Comparison of ENCODE assay signal across 1 cellular context in the genomic region with DNA sequence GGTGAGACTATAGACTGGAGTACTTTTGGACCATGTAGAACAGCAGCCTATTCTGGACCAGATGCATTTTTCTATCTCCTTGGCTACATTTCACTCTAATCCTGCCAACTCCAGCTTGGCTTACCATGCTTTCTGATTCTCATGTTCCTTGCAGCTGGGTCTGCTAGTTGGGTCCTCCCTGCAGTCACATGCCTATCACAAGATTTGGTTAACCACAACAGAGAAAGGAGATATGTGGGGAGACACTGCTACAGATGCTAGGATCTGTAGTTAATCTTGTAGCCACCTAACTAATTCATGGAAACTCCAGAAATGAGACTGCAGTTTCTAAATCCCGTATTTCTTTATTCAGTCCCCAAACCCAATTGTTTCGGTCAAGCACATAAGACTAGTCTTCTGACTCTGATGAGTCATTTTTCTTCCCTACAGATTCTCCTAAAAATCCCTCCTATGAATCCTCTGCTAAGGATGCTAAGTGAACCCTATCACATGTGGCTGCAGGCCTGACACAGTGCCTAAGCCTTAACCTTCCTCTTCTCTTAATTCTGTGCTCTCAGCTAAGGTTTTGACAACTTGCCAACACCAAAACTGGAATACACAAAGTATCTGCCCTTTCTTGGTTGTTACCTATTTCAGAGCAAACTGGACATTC.
TF ChIP-seq lines count a peak whose summit lies in the region.

No MANE protein-coding gene starts in this region.

TF ChIP-seq in GM12878, 131 proteins besides CTCF, POLR2A, EP300 and RAD21:
- TF ChIP-seq ZBTB40 (IDR thresholded peaks at IDR 0.05; ENCODE audit: borderline replicate concordance) (no peak), ZBED1 (IDR thresholded peaks at IDR 0.05; ENCODE audit: borderline replicate concordance) (no peak), SMAD1 (IDR thresholded peaks at IDR 0.05; ENCODE audit: low read depth, partially characterized antibody) (no peak), SMAD5 (IDR thresholded peaks at IDR 0.05; ENCODE audit: low read depth) (no peak), EED (IDR thresholded peaks at IDR 0.05; ENCODE audit: low read depth) (no peak), ZNF274 (IDR thresholded peaks at IDR 0.05; ENCODE audit: insufficient read depth, insufficient read length) (no peak), RUNX3 (IDR thresholded peaks at IDR 0.05; ENCODE audit: low read length) (peak; percentile 53; the same call in 1 of the 2 replicates), CHD1 (IDR thresholded peaks at IDR 0.05; ENCODE audit: low read depth, low read length) (no peak), NRF1 (conservative IDR thresholded peaks at IDR 0.05; ENCODE audit: low read depth, low read length) (no peak), ESRRA (IDR thresholded peaks at IDR 0.05; ENCODE audit: low read length) (no peak), RBBP5 (conservative IDR thresholded peaks at IDR 0.05) (no peak), ATF7 (IDR thresholded peaks at IDR 0.05; ENCODE audit: low read depth) (no peak), CHD2 (IDR thresholded peaks at IDR 0.05; ENCODE audit: borderline replicate concordance, low read depth, low read length) (no peak), TARDBP (IDR thresholded peaks at IDR 0.05; ENCODE audit: borderline replicate concordance) (no peak), IKZF1 (conservative IDR thresholded peaks at IDR 0.05) (0 out of 2 replicates have a peak, but pooled peaks have one; percentile 5), BCLAF1 (IDR thresholded peaks at IDR 0.05) (no peak), USF1 (IDR thresholded peaks at IDR 0.05; ENCODE audit: borderline replicate concordance, extremely low read length, insufficient read depth, low read depth, low read length) (no peak), FOS (IDR thresholded peaks at IDR 0.05; ENCODE audit: borderline replicate concordance, extremely low read depth, insufficient read length) (no peak), BHLHE40 (IDR thresholded peaks at IDR 0.05; ENCODE audit: borderline replicate concordance in 1 of 2, low read depth in 2 of 2, low read length in 1 of 2) (peak in 1 of 2 experiments; percentile 47; a peak in 1 of 4 replicates), ZNF384 (IDR thresholded peaks at IDR 0.05; ENCODE audit: borderline replicate concordance, low read depth, low read length) (no peak)
- TF ChIP-seq, protein P1, sequence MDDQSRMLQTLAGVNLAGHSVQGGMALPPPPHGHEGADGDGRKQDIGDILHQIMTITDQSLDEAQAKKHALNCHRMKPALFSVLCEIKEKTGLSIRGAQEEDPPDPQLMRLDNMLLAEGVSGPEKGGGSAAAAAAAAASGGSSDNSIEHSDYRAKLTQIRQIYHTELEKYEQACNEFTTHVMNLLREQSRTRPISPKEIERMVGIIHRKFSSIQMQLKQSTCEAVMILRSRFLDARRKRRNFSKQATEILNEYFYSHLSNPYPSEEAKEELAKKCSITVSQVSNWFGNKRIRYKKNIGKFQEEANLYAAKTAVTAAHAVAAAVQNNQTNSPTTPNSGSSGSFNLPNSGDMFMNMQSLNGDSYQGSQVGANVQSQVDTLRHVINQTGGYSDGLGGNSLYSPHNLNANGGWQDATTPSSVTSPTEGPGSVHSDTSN (IDR thresholded peaks at IDR 0.05; ENCODE audit: insufficient replicate concordance, low read depth, low read length), result no peak
- TF ChIP-seq, protein P2, sequence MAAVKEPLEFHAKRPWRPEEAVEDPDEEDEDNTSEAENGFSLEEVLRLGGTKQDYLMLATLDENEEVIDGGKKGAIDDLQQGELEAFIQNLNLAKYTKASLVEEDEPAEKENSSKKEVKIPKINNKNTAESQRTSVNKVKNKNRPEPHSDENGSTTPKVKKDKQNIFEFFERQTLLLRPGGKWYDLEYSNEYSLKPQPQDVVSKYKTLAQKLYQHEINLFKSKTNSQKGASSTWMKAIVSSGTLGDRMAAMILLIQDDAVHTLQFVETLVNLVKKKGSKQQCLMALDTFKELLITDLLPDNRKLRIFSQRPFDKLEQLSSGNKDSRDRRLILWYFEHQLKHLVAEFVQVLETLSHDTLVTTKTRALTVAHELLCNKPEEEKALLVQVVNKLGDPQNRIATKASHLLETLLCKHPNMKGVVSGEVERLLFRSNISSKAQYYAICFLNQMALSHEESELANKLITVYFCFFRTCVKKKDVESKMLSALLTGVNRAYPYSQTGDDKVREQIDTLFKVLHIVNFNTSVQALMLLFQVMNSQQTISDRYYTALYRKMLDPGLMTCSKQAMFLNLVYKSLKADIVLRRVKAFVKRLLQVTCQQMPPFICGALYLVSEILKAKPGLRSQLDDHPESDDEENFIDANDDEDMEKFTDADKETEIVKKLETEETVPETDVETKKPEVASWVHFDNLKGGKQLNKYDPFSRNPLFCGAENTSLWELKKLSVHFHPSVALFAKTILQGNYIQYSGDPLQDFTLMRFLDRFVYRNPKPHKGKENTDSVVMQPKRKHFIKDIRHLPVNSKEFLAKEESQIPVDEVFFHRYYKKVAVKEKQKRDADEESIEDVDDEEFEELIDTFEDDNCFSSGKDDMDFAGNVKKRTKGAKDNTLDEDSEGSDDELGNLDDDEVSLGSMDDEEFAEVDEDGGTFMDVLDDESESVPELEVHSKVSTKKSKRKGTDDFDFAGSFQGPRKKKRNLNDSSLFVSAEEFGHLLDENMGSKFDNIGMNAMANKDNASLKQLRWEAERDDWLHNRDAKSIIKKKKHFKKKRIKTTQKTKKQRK (IDR thresholded peaks at IDR 0.05; ENCODE audit: low read depth, low read length), result no peak
